Comparison of ENCODE assay signal across 26 cellular contexts in the genomic region with DNA sequence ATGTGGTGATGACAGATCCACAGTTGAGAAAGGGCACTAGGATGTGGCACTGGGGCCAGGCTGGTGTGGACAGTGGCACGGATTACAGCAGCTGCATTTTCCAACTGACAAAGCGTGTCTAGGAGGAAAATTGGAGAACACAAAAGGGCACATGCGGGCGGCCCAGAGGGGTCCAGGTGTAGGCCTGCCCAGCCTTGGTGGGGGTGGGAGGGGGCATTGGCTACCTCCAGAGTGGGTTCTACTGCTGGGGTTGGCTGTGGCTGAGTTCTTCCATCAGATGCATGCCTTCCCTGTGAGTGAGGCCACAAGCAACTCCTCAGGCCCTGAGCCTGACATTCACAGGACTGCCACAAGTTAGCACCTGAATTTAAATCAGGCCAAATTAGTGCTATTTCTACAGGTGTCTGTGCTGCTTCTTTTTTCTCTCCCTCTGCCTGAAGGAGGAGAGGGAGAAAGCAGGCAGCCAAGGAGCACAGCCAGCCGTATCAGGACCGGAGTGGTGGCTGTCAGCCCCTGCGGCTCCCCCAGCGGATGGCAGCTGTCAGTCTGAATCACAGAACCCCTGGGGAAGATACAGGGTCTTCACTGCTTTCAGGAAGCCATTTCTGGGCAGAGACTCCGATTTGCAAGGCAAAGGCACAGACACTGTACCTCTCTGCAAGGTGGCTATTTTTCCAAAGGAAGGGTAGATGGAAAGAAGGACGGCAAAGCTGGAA.
"Had no signal": no experiment of that assay in that cellular context is flagged by ENCODE, and none has a peak within 500 bp of the region (broad histone marks: within the 10 kb centered on the region; RNA-seq: fewer than 3 reads in every experiment).

No MANE protein-coding gene starts in this region.

- DNase-seq: activated CD4-positive, alpha-beta T cell treated with anti-CD3 and anti-CD28 coated beads for 36 hours; activated CD4-positive, alpha-beta T cell treated with anti-CD3 and anti-CD28 coated beads, Interleukin-2, amount 50 U/mL, for 48 hours; activated CD4-positive, CD25-positive, alpha-beta regulatory T cell; activated CD8-positive, alpha-beta memory T cell treated with anti-CD3 and anti-CD28 coated beads for 24 hours; activated effector memory CD4-positive, alpha-beta T cell treated with Interleukin-2 at 50 U/mL for 16 hours; activated naive CD4-positive, alpha-beta T cell treated with Interleukin-2 at 50 U/mL for 16 hours; esophagus squamous epithelium; foreskin melanocyte; lower lobe of right lung; mesenchymal stem cell; natural killer cell; ovary; psoas muscle; sigmoid colon; small intestine; stimulated activated CD4-positive, alpha-beta T cell treated with anti-CD3 and anti-CD28 coated beads, Interleukin-4, amount 100 ng/mL, for 4 hours; stimulated activated CD8-positive, alpha-beta memory T cell treated with anti-CD3 and anti-CD28 coated beads, Interleukin-4, amount 100 ng/mL, for 48 hours; stimulated activated naive B cell treated with anti-CD40 and anti-IgM and Interleukin-4, amounts not matched to agents 10 μg/mL and 1 μg/mL and 100 μg/mL, for 72 hours; stomach; thyroid gland; upper lobe of right lung had no signal

- H3K4me1 Mint-ChIP-seq: activated CD4-positive, alpha-beta T cell treated with anti-CD3 and anti-CD28 coated beads for 36 hours; central memory CD8-positive, alpha-beta T cell; natural killer cell; stimulated activated naive B cell treated with anti-CD40 and anti-IgM and Interleukin-4, amounts not matched to agents 10 μg/mL and 1 μg/mL and 100 μg/mL, for 72 hours had no signal

- H3K27me3 Mint-ChIP-seq: central memory CD8-positive, alpha-beta T cell; dendritic cell treated with granulocyte-macrophage colony-stimulating factor and Interleukin-4, amounts not matched to agents 40 ng/mL and 50 ng/mL, for 4 days; stimulated activated naive B cell treated with anti-CD40 and anti-IgM and Interleukin-4, amounts not matched to agents 10 μg/mL and 1 μg/mL and 100 μg/mL, for 72 hours had no signal

- H3K27ac ChIP-seq: esophagus squamous epithelium, left lung, lower lobe of right lung, ovary, psoas muscle, sigmoid colon, stomach, thyroid gland, upper lobe of right lung had no signal

- FAIRE-seq: islet of Langerhans, small intestine had no signal

- H3K4me1 ChIP-seq: esophagus squamous epithelium, left lung, lower lobe of right lung, psoas muscle, sigmoid colon, stomach, thyroid gland, upper lobe of right lung had no signal

- H3K4me3 Mint-ChIP-seq: activated CD4-positive, alpha-beta T cell treated with anti-CD3 and anti-CD28 coated beads for 36 hours; activated naive CD8-positive, alpha-beta T cell; central memory CD8-positive, alpha-beta T cell; dendritic cell treated with granulocyte-macrophage colony-stimulating factor and Interleukin-4, amounts not matched to agents 40 ng/mL and 50 ng/mL, for 4 days; natural killer cell; stimulated activated naive B cell treated with anti-CD40 and anti-IgM and Interleukin-4, amounts not matched to agents 10 μg/mL and 1 μg/mL and 100 μg/mL, for 72 hours had no signal

- H3K27ac Mint-ChIP-seq: activated CD4-positive, alpha-beta T cell treated with anti-CD3 and anti-CD28 coated beads for 36 hours; activated naive CD8-positive, alpha-beta T cell; dendritic cell treated with granulocyte-macrophage colony-stimulating factor and Interleukin-4, amounts not matched to agents 40 ng/mL and 50 ng/mL, for 4 days; natural killer cell; stimulated activated naive B cell treated with anti-CD40 and anti-IgM and Interleukin-4, amounts not matched to agents 10 μg/mL and 1 μg/mL and 100 μg/mL, for 72 hours had no signal

- H3K9me3 ChIP-seq: esophagus squamous epithelium, left lung, lower lobe of right lung, ovary, psoas muscle, sigmoid colon, stomach, thyroid gland, upper lobe of right lung had no signal

- H3K9me3 Mint-ChIP-seq: dendritic cell treated with granulocyte-macrophage colony-stimulating factor and Interleukin-4, amounts not matched to agents 40 ng/mL and 50 ng/mL, for 4 days had no signal

- H3K36me3 ChIP-seq: esophagus squamous epithelium, left lung, lower lobe of right lung, ovary, sigmoid colon, stomach, thyroid gland, upper lobe of right lung had no signal

- H3K36me3 Mint-ChIP-seq: activated naive CD8-positive, alpha-beta T cell; natural killer cell; stimulated activated naive B cell treated with anti-CD40 and anti-IgM and Interleukin-4, amounts not matched to agents 10 μg/mL and 1 μg/mL and 100 μg/mL, for 72 hours had no signal

- H3K4me3 ChIP-seq: esophagus squamous epithelium, left lung, lower lobe of right lung, ovary, psoas muscle, sigmoid colon, stomach, thyroid gland, upper lobe of right lung had no signal

- H3K27me3 ChIP-seq: esophagus squamous epithelium, ovary, sigmoid colon, thyroid gland had no signal

- ATAC-seq: activated CD4-positive, alpha-beta T cell treated with anti-CD3 and anti-CD28 coated beads for 36 hours; left lung; natural killer cell; psoas muscle; stimulated activated naive B cell treated with anti-CD40 and anti-IgM and Interleukin-4, amounts not matched to agents 10 μg/mL and 1 μg/mL and 100 μg/mL, for 72 hours; upper lobe of right lung had no signal
